Comparison of ENCODE assay signal across 25 cellular contexts in genomic region chr4:53147711-53148110, GRCh38.
"Had no signal": no experiment of that assay in that cellular context is flagged by ENCODE, and none has a peak within 500 bp of the region (broad histone marks: within the 10 kb centered on the region; RNA-seq: fewer than 3 reads in every experiment).

No MANE protein-coding gene starts in this region.

- H3K27ac ChIP-seq: ovary, psoas muscle, suprapubic skin, transverse colon, upper lobe of right lung had no signal

- H3K4me3 ChIP-seq: gastrocnemius medialis, lung, ovary, psoas muscle, suprapubic skin, transverse colon, upper lobe of right lung, uterus had no signal

- H3K36me3 ChIP-seq: ovary, uterus had no signal

- ATAC-seq: left ventricle myocardium superior; naive thymus-derived CD8-positive, alpha-beta T cell; psoas muscle; right cardiac atrium; stimulated activated naive CD8-positive, alpha-beta T cell treated with anti-CD3 and anti-CD28 coated beads, Interleukin-15, amount 100 ng/mL, for 72 hours; upper lobe of right lung had no signal

- H3K27me3 ChIP-seq: gastrocnemius medialis, ovary, suprapubic skin, transverse colon, upper lobe of right lung, uterus had no signal

- H3K9me3 ChIP-seq: gastrocnemius medialis, ovary, psoas muscle, suprapubic skin, transverse colon, upper lobe of right lung, uterus had no signal

- H3K4me1 ChIP-seq: gastrocnemius medialis, psoas muscle, suprapubic skin, upper lobe of right lung, uterus had no signal

- DNase-seq: cerebellar nuclear complex; cortex of kidney; gastrocnemius medialis; head of caudate nucleus; left ventricle myocardium superior; mesendoderm; midbrain; naive thymus-derived CD8-positive, alpha-beta T cell; nephron progenitor cell; occipital lobe; ovary; posterior cingulate gyrus; psoas muscle; right cardiac atrium; small intestine; stimulated activated CD4-positive, alpha-beta T cell treated with anti-CD3 and anti-CD28 coated beads, Interleukin-15, amount 100 ng/mL, for 24 hours; stimulated activated CD4-positive, alpha-beta T cell treated with anti-CD3 and anti-CD28 coated beads, Interleukin-2, amount 100 ng/mL, for 48 hours; stimulated activated CD8-positive, alpha-beta memory T cell treated with anti-CD3 and anti-CD28 coated beads, Interleukin-4, amount 100 ng/mL, for 48 hours; stimulated activated naive CD4-positive, alpha-beta T cell; stimulated activated naive CD8-positive, alpha-beta T cell treated with anti-CD3 and anti-CD28 coated beads, Interleukin-15, amount 100 ng/mL, for 72 hours; transverse colon; upper lobe of right lung; uterus had no signal
